ENCODE assay signal across 1 cellular context in genomic region chr17:65270932-65271700, GRCh38.
TF ChIP-seq lines count a peak whose summit lies in the region.

No MANE protein-coding gene starts in this region.

TF ChIP-seq in GM23338, 12 proteins besides CTCF, POLR2A, EP300 and RAD21 (continued from another document):
- TF ChIP-seq ZNF462 (CRISPR knock-in tag; IDR thresholded peaks at IDR 0.05): no peak
- no peak for TF ChIP-seq ETS1 (IDR thresholded peaks at IDR 0.05)
- no peak for TF ChIP-seq REST (IDR thresholded peaks at IDR 0.05; ENCODE audit: unreplicated experiment)
- TF ChIP-seq ZNF114 (CRISPR knock-in tag; IDR thresholded peaks at IDR 0.05): no peak
- TF ChIP-seq EZH2phosphoT487 (IDR thresholded peaks at IDR 0.05; ENCODE audit: unreplicated experiment): no peak
- no peak for TF ChIP-seq STAT1 (IDR thresholded peaks at IDR 0.05; ENCODE audit: unreplicated experiment)
- TF ChIP-seq JUNB (IDR thresholded peaks at IDR 0.05; ENCODE audit: unreplicated experiment): no peak
- TF ChIP-seq POLR2AphosphoS5 (IDR thresholded peaks at IDR 0.05; ENCODE audit: low read depth): no peak
- TF ChIP-seq ZNF331 (CRISPR knock-in tag; IDR thresholded peaks at IDR 0.05; ENCODE audit: low read depth): no peak
